In the genomic region with DNA sequence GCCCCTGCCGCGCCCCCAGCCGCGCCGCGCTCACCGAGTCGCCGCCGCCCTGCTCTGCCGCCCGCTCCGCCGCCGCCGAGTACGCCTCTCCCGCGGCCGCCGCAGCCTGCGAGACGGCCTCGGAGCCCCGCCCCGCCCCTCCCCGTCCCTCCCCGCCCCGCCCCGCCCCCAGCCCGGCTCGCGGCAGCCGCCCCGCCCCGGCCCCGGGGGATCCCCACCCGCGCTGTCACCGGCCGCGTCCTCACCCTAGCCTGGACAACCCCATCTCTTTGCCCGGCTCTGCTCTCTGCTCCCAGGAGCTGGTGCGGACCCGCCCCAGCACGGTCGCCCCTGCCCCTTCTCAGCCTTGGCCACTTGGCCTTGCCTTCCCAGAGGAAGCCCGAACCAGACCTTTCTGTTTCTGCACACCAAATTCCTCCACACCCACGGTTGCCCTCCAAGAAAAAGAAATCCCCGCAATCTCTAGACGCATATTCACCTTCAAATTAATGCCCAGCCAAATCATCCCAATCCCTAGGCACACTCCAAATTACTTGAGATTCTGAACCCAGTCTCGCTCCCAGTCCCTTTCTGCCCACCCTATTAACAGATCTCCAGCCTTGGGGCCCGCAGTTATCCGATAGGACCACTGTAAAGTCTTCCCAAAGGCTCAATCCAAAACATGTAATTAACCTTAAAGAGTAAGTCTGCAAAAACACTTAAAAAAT, we compare ENCODE assay signal across 8 cellular contexts. TPM values are rescaled to one million over a fixed set of nuclear protein-coding genes. Genes with fewer than 3 reads are reported as not detected.
A peak's percentile ranks its signal among the peaks of the same experiment; 100 is the strongest.
DNase-seq lines count a peak whose midpoint lies in the region; ATAC-seq and TF ChIP-seq lines count a peak whose summit lies in the region.

A gene (minus strand): TSS at position 89 of the 707 bp plus-strand sequence. CDS start 77,715 bp downstream, outside the sequence.

- peaks cover 28% of the 10 kb centered on the region for H3K27me3 Mint-ChIP-seq in type B pancreatic cell

- peak; percentile 54 for ATAC-seq in GM18502 (IDR thresholded peaks at IDR 0.05; ENCODE audit: poor library complexity, unreplicated experiment)
- ATAC-seq in HG02763 (IDR thresholded peaks at IDR 0.05; ENCODE audit: unreplicated experiment), result peak; percentile 71

- peak; percentile 39 for DNase-seq in NOMO-1 treated with dmso at 0.1 percent for 144 hours (lab: John Stamatoyannopoulos, UW; ENCODE audit: unreplicated experiment)
- DNase-seq in activated naive CD4-positive, alpha-beta T cell treated with Interleukin-2 at 50 U/mL for 16 hours, result peak; percentile 25
- DNase-seq in glomerular endothelial cell (ENCODE audit: extremely low read depth, low read depth, low spot score), result no peak
- DNase-seq in nucleus accumbens (lab: John Stamatoyannopoulos, UW), result peak in 42 of 56 donors; percentile 29 to 81 (median 55)
- no peak for DNase-seq in type B pancreatic cell (ENCODE audit: extremely low spot score, unreplicated experiment)
- no peak for DNase-seq in NCI-H2196 (lab: John Stamatoyannopoulos, UW; ENCODE audit: unreplicated experiment)

- peak within 1 kb of the TSS; percentile 90 for H3K4me3 Mint-ChIP-seq in type B pancreatic cell

- no peak for TF ChIP-seq CTCF in type B pancreatic cell (conservative IDR thresholded peaks at IDR 0.05)

- no peaks in the 10 kb centered on the region for H3K9me3 Mint-ChIP-seq in type B pancreatic cell

- peak within 1 kb of the TSS; percentile 79 for H3K27ac Mint-ChIP-seq in type B pancreatic cell

- H3K36me3 Mint-ChIP-seq in type B pancreatic cell, result peaks cover 3% of the 10 kb centered on the region

- peaks cover 30% of the 10 kb centered on the region for H3K4me1 Mint-ChIP-seq in type B pancreatic cell (ENCODE audit: unreplicated experiment)

RNA-seq across cellular contexts. Expression of the gene that starts here (rescaled TPM):
- total RNA-seq in glomerular endothelial cell, result 16.0 and 19.4 TPM in 2 replicates
- total RNA-seq in type B pancreatic cell (ENCODE audit: low replicate concordance), result 6.5 and 28.2 TPM in 2 replicates

Comparison
In these comparisons a context has a peak if more than half of its experiments do, and no peak if none do; other contexts are left out.
1. DNase-seq: peak in NOMO-1 treated with dmso at 0.1 percent for 144 hours (single experiment), activated naive CD4-positive, alpha-beta T cell treated with Interleukin-2 at 50 U/mL for 16 hours (single experiment) and nucleus accumbens (42 of 56); none in glomerular endothelial cell (single experiment), type B pancreatic cell (single experiment) and NCI-H2196 (single experiment).